Comparison of ENCODE assay signal across 7 cellular contexts in genomic region chr19:48321372-48321621, GRCh38.
DNase-seq lines count a peak whose midpoint lies in the region; ATAC-seq lines count a peak whose summit lies in the region.

No MANE protein-coding gene starts in this region.

- ATAC-seq in GM18517 (IDR thresholded peaks at IDR 0.05; ENCODE audit: unreplicated experiment) = peak; percentile 35
- peak; percentile 47 for ATAC-seq in HG03139 (IDR thresholded peaks at IDR 0.05; ENCODE audit: unreplicated experiment)

- DNase-seq in NCI-H446 treated with DMSO at 0.1 percent for 48 hours (lab: John Stamatoyannopoulos, UW) = peak; percentile 84
- DNase-seq in activated CD4-positive, CD25-positive, alpha-beta regulatory T cell treated with anti-CD3 and anti-CD28 coated beads, Interleukin-2, amount 50 U/mL, for 72 hours = peak; percentile 91
- DNase-seq in cerebellar cortex (ENCODE audit: low spot score) = peak; percentile 94
- peak; percentile 92 for DNase-seq in kidney tubule cell (ENCODE audit: low spot score)
- peak; percentile 98 for DNase-seq in stimulated activated CD4-positive, alpha-beta T cell treated with anti-CD3 and anti-CD28 coated beads, Interleukin-1b, Interleukin-23, amount 100 ng/mL, for 48 hours

Comparison
In these comparisons a context has a peak if more than half of its experiments do, and no peak if none do; other contexts are left out.
1. Peak in every context shown above with its lines: DNase-seq and ATAC-seq.